ENCODE assay signal across 2 cellular contexts in the genomic region with DNA sequence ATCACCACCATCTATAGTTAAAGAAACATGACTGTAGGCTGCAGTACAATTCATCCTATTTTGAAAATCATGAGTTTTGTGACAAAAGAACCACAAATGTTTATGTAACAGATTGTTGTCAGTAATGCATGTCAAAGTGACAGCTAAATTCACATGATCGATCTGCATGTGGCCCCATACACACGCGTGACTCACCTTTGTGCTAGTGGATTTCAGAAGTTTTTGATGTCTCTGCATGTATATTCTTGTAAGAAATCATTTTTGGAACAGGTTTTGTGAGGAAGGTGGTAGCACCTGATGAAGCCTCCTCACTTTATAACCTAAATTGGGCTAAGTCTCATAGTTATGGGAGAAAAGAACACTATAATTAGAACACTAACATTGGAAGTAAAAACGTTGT.
TF ChIP-seq lines count a peak whose summit lies in the region.

No MANE protein-coding gene starts in this region.

TF ChIP-seq in K562, 482 proteins besides CTCF, POLR2A, EP300 and RAD21 (continued from another document):
- no peak for TF ChIP-seq ZNF561 (CRISPR knock-in tag; conservative IDR thresholded peaks at IDR 0.05)
- no peak for TF ChIP-seq ZNF134 (CRISPR knock-in tag; conservative IDR thresholded peaks at IDR 0.05)
- TF ChIP-seq KLF13 (tag; IDR thresholded peaks at IDR 0.05; ENCODE audit: borderline replicate concordance, low read depth), result no peak
- TF ChIP-seq MEIS2 (IDR thresholded peaks at IDR 0.05; ENCODE audit: partially characterized antibody), result peak; percentile 3
- TF ChIP-seq ZNF655 (CRISPR knock-in tag; IDR thresholded peaks at IDR 0.05), result no peak
- TF ChIP-seq, protein P1, sequence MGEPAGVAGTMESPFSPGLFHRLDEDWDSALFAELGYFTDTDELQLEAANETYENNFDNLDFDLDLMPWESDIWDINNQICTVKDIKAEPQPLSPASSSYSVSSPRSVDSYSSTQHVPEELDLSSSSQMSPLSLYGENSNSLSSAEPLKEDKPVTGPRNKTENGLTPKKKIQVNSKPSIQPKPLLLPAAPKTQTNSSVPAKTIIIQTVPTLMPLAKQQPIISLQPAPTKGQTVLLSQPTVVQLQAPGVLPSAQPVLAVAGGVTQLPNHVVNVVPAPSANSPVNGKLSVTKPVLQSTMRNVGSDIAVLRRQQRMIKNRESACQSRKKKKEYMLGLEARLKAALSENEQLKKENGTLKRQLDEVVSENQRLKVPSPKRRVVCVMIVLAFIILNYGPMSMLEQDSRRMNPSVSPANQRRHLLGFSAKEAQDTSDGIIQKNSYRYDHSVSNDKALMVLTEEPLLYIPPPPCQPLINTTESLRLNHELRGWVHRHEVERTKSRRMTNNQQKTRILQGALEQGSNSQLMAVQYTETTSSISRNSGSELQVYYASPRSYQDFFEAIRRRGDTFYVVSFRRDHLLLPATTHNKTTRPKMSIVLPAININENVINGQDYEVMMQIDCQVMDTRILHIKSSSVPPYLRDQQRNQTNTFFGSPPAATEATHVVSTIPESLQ (CRISPR knock-in tag; IDR thresholded peaks at IDR 0.05), result no peak

TF ChIP-seq in endothelial cell of umbilical vein, 7 proteins besides CTCF, POLR2A, EP300 and RAD21:
- TF ChIP-seq MYC (IDR thresholded peaks at IDR 0.05; ENCODE audit: low read depth, low read length) (no peak), GATA2 (IDR thresholded peaks at IDR 0.05; ENCODE audit: insufficient read depth, insufficient read length, low read depth, low read length) (no peak), POLR2AphosphoS5 (IDR thresholded peaks at IDR 0.05; ENCODE audit: insufficient read depth, low read depth, low read length) (no peak), JUN (IDR thresholded peaks at IDR 0.05; ENCODE audit: borderline replicate concordance, insufficient read depth, insufficient read length, low read depth) (no peak), FOS (IDR thresholded peaks at IDR 0.05; ENCODE audit: borderline replicate concordance, insufficient read depth, low read length) (no peak), EZH2 (IDR thresholded peaks at IDR 0.05; ENCODE audit: borderline replicate concordance, low read depth, low read length, severe bottlenecking) (no peak)
- TF ChIP-seq, protein P2, sequence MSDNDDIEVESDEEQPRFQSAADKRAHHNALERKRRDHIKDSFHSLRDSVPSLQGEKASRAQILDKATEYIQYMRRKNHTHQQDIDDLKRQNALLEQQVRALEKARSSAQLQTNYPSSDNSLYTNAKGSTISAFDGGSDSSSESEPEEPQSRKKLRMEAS (IDR thresholded peaks at IDR 0.05; ENCODE audit: insufficient read depth, insufficient read length), result no peak
TF ChIP-seq in endothelial cell of umbilical vein: peak in this region for 0.
